ENCODE assay signal across 13 cellular contexts in the genomic region with DNA sequence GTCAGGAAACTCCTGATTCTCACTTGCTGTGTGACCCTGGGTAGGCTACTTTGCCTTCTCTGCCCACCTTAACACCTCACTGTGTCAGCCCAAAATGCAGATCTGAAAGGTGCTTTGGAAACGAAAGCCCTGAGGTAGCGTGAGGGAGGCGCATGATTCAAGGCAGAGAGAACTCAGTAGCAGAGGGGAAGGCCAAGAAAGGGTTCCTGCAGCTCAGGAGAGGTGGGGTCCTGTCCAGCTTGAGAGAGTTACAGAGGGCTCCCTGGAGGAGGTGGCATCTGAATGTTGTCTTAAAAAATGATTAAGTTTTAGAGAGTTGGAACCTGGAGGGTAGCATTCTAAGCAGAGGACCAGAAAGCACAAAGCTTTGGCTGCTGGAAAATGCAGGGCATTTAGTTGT. TPM values are rescaled to one million over a fixed set of nuclear protein-coding genes. Genes with fewer than 3 reads are reported as not detected.
DNase-seq lines count a peak whose midpoint lies in the region; ATAC-seq, FAIRE-seq and TF ChIP-seq lines count a peak whose summit lies in the region.
"Had no signal": no experiment of that assay in that cellular context is flagged by ENCODE, and none has a peak within 500 bp of the region (broad histone marks: within the 10 kb centered on the region; RNA-seq: fewer than 3 reads in every experiment).

No MANE protein-coding gene starts in this region.

- ATAC-seq in RWPE2 (ENCODE audit: low read depth) (no peak), GM21576 (IDR thresholded peaks at IDR 0.05; ENCODE audit: unreplicated experiment) (no peak), GM18907 (IDR thresholded peaks at IDR 0.05; ENCODE audit: unreplicated experiment) (no peak)
- ATAC-seq: foreskin keratinocyte had no signal

- H3K27ac Mint-ChIP-seq in MCF 10A (ENCODE audit: low read depth, unreplicated experiment) = no peak overlapping the region

- H3K9ac ChIP-seq in kidney (ENCODE audit: low read length in 2 of 2) = peak overlapping the region in 1 of 2 donors; percentile 54
- peak overlapping the region; percentile 54 for H3K9ac ChIP-seq in skeletal muscle satellite cell (ENCODE audit: low read depth, low read length)

- intact Hi-C loops in kidney (cut with DNase I) = no loop called here
- intact Hi-C loops in MCF 10A (cut with micrococcal nuclease) = no loop called here

- TF ChIP-seq CTCF in RWPE2 (IDR thresholded peaks at IDR 0.05; ENCODE audit: poor library complexity, severe bottlenecking) (no peak), kidney (IDR thresholded peaks at IDR 0.05; ENCODE audit: borderline replicate concordance, extremely low read depth, insufficient read depth) (no peak), MCF 10A (IDR thresholded peaks at IDR 0.05; ENCODE audit: unreplicated experiment) (no peak)

- no peaks in the 10 kb centered on the region for H3K27me3 Mint-ChIP-seq in MCF 10A (ENCODE audit: insufficient read depth, unreplicated experiment)
- H3K27me3 Mint-ChIP-seq: B cell had no signal

- H3K4me3 ChIP-seq in RWPE2 (ENCODE audit: severe bottlenecking) = no peak overlapping the region
- peak overlapping the region in 1 of 2 donors; percentile 49 for H3K4me3 ChIP-seq in kidney (ENCODE audit: low read length in 2 of 2)
- H3K4me3 ChIP-seq in skeletal muscle satellite cell (ENCODE audit: low read length) = no peak overlapping the region

- peak; percentile 45 for FAIRE-seq in GM18507 (lab: Jason Lieb, UNC)
- FAIRE-seq in kidney (lab: Jason Lieb, UNC) = no peak
- FAIRE-seq: islet of Langerhans had no signal

- H3K4me2 ChIP-seq in skeletal muscle satellite cell (ENCODE audit: low read length) = no peak overlapping the region

- CTCF ChIA-PET in MCF 10A (lab: Yijun Ruan, JAX) = interaction anchor here (0.6 to 3.3 kb wide), 9 partner anchors 10 to 79 kb away, joined by 3 to 21 read pairs (median 4); no protein-coding TSS in a partner anchor

- H3K4me3 Mint-ChIP-seq in MCF 10A (ENCODE audit: unreplicated experiment) = no peak overlapping the region

- no TSS peak for BruUV-seq in MCF 10A (replicated peaks; lab: Mats Ljungman, UMichigan)

- peaks cover 25% of the 10 kb centered on the region for H3K36me3 ChIP-seq in RWPE2 (ENCODE audit: low read depth)
- peaks cover 2 to 7% of the 10 kb centered on the region in 2 donors for H3K36me3 ChIP-seq in kidney (ENCODE audit: control insufficient read depth in 1 of 2, insufficient read depth in 2 of 2, low read length in 2 of 2)
- peaks cover 13% of the 10 kb centered on the region for H3K36me3 ChIP-seq in skeletal muscle satellite cell (ENCODE audit: insufficient read depth, low read length)

- POLR2A ChIA-PET in MCF 10A (lab: Yijun Ruan, JAX) = interaction anchor here (0.6 to 1.7 kb wide), 5 partner anchors 8 to 42 kb away, joined by 3 to 11 read pairs (median 4); no protein-coding TSS in a partner anchor

- H3K9me3 ChIP-seq in RWPE2 (ENCODE audit: severe bottlenecking) (no peaks in the 10 kb centered on the region), kidney (ENCODE audit: control insufficient read depth in 1 of 2, low read length in 2 of 2) (no peaks in the 10 kb centered on the region), skeletal muscle satellite cell (replicated peaks; ENCODE audit: low read length) (no peaks in the 10 kb centered on the region)

- H3K9me3 Mint-ChIP-seq in MCF 10A (ENCODE audit: unreplicated experiment) = no peaks in the 10 kb centered on the region

- H3K27ac ChIP-seq in RWPE2 (ENCODE audit: poor library complexity, severe bottlenecking) (peak overlapping the region; percentile 87), kidney (ENCODE audit: low read depth in 2 of 2, low read length in 2 of 2) (peak overlapping the region; percentile 86 to 96)
- H3K27ac ChIP-seq: foreskin keratinocyte had no signal

- H3K27me3 ChIP-seq in RWPE2 (ENCODE audit: insufficient read depth, poor library complexity, severe bottlenecking) = no peaks in the 10 kb centered on the region
- H3K27me3 ChIP-seq in skeletal muscle satellite cell (ENCODE audit: control insufficient read depth, insufficient read depth, low read length) = no peaks in the 10 kb centered on the region
- H3K27me3 ChIP-seq: foreskin keratinocyte had no signal

- no peak for DNase-seq in GM18507 (ENCODE audit: extremely low spot score, insufficient read length, low read depth)
- no peak for DNase-seq in RWPE2 (ENCODE audit: low spot score)
- peak; percentile 20 for DNase-seq in kidney
- no peak for DNase-seq in NCI-H2107 treated with DMSO at 0.1 percent for 48 hours (lab: John Stamatoyannopoulos, UW; ENCODE audit: unreplicated experiment)
- DNase-seq in MCF 10A (ENCODE audit: unreplicated experiment) = no peak
- DNase-seq: activated CD8-positive, alpha-beta memory T cell treated with anti-CD3 and anti-CD28 coated beads, Interleukin-2, amount 50 U/mL, for 48 hours; foreskin keratinocyte; stimulated activated CD8-positive, alpha-beta memory T cell treated with anti-CD3 and anti-CD28 coated beads, Interleukin-4, amount 100 ng/mL, for 48 hours had no signal

- H3K4me1 Mint-ChIP-seq in MCF 10A (ENCODE audit: insufficient read depth, unreplicated experiment) = peaks cover 18% of the 10 kb centered on the region

- H3K4me1 ChIP-seq in RWPE2 (ENCODE audit: insufficient read depth, poor library complexity, severe bottlenecking) = peaks cover 25% of the 10 kb centered on the region
- peaks cover 18 to 32% of the 10 kb centered on the region in 2 donors for H3K4me1 ChIP-seq in kidney (ENCODE audit: control insufficient read depth in 1 of 2, insufficient read depth in 1 of 2, low read depth in 1 of 2, low read length in 2 of 2)
- peaks cover 19% of the 10 kb centered on the region for H3K4me1 ChIP-seq in skeletal muscle satellite cell (ENCODE audit: control insufficient read depth, insufficient read depth, low read length)
- H3K4me1 ChIP-seq: foreskin keratinocyte had no signal

- no peaks in the 10 kb centered on the region for H3K36me3 Mint-ChIP-seq in MCF 10A (ENCODE audit: insufficient read depth, unreplicated experiment)

RNA-seq across cellular contexts. Expression of a gene that starts 13.6 kb away (rescaled TPM):
- total RNA-seq in kidney = 611 TPM
- 44.6 TPM for polyA plus RNA-seq in kidney (ENCODE audit: insufficient read depth, low read depth, low replicate concordance)
- 1.8 and 4.2 TPM in 2 replicates for total RNA-seq in skeletal muscle satellite cell (2012; rRNA removed)
- total RNA-seq in MCF 10A (2022) = 0.76 and 1.5 TPM in 2 replicates

Comparison
In these comparisons a context has a peak if more than half of its experiments do, and no peak if none do; other contexts are left out.
1. RNA of a gene that starts 13.6 kb away (total RNA-seq): 611 TPM in kidney (single experiment); 0.76 to 1.5 TPM in MCF 10A; every median in the first group is over 100 times any median in the second.